24 cellular contexts compared by ENCODE assay signal in the genomic region with DNA sequence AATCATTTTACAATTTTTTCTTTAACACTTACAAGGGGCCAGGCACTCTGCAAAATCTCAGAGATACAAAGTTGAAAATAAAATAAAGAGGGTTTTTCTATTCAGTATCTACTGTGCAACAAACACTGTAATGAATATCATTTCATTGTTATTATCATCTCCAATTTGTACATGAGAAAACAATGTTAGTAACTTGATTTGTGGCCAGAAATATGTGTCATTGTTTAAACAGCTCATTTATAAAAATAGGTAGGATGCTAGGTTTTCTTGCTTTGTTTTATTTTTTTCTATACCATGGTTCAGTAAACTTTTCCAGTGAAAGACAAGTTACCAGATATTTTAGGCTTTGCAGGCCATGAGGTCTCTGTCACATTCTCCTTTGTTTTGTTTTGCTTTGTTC.
DNase-seq lines count a peak whose midpoint lies in the region; ATAC-seq, FAIRE-seq and TF ChIP-seq lines count a peak whose summit lies in the region.
"Had no signal": no experiment of that assay in that cellular context is flagged by ENCODE, and none has a peak within 500 bp of the region (broad histone marks: within the 10 kb centered on the region; RNA-seq: fewer than 3 reads in every experiment).

No MANE protein-coding gene starts in this region.

- H2BK12ac ChIP-seq in trophoblast cell (ENCODE audit: low read length): no peak overlapping the region

- H3K4me1 ChIP-seq in A549 (no peaks in the 10 kb centered on the region), trophoblast cell (ENCODE audit: control insufficient read depth in 1 of 2, insufficient read depth in 2 of 2, low read length in 2 of 2) (no peaks in the 10 kb centered on the region)
- H3K4me1 ChIP-seq: BE2C, BLaER1 had no signal

- no peak for TF ChIP-seq POLR2A in A549 (IDR thresholded peaks at IDR 0.05; ENCODE audit: low read length)

- H3K23ac ChIP-seq in trophoblast cell (ENCODE audit: low read length): no peak overlapping the region

- CTCF ChIA-PET in A549 (lab: Yijun Ruan, JAX): interaction anchor here (0.5 to 0.8 kb wide), 2 partner anchors 155 to 971 kb away, joined by 3 read pairs; no protein-coding TSS in a partner anchor

- H4K12ac ChIP-seq in trophoblast cell (ENCODE audit: low read depth, low read length): no peak overlapping the region

- ATAC-seq in A549: no peak
- ATAC-seq: GM12878 had no signal

- FAIRE-seq in A549 (lab: Jason Lieb, UNC) (peak; percentile 18), bronchial epithelial cell (lab: Jason Lieb, UNC) (no peak)
- FAIRE-seq: GM12878, GM12892, GM18507 had no signal

- no peak overlapping the region for H3K9ac ChIP-seq in trophoblast cell (ENCODE audit: low read length)
- H3K9ac ChIP-seq: BLaER1 had no signal

- H4K8ac ChIP-seq in trophoblast cell (ENCODE audit: low read depth, low read length): no peak overlapping the region

- no peak overlapping the region for H3K18ac ChIP-seq in trophoblast cell (ENCODE audit: low read length)

- H3K4me3 ChIP-seq in A549 (no peak overlapping the region), bronchial epithelial cell (ENCODE audit: low read depth, low read length) (no peak overlapping the region), trophoblast cell (ENCODE audit: low read depth, low read length) (no peak overlapping the region)
- H3K4me3 ChIP-seq: BLaER1, GM12878 had no signal

- no peak overlapping the region for H2AK5ac ChIP-seq in trophoblast cell (ENCODE audit: low read length)

- TF ChIP-seq CTCF in A549 (IDR thresholded peaks at IDR 0.05): no peak
- TF ChIP-seq CTCF in bronchial epithelial cell (IDR thresholded peaks at IDR 0.05; ENCODE audit: insufficient read depth, low read length, severe bottlenecking): no peak

- H3K79me1 ChIP-seq in trophoblast cell (ENCODE audit: low read length): peaks cover 2% of the 10 kb centered on the region

- no peak overlapping the region for H2AFZ ChIP-seq in trophoblast cell (ENCODE audit: insufficient read depth, low read length, poor library complexity)

- H3K4me2 ChIP-seq in A549: no peak overlapping the region
- H3K4me2 ChIP-seq in trophoblast cell (ENCODE audit: low read length): no peak overlapping the region
- H3K4me2 ChIP-seq: BLaER1 had no signal

- no peaks in the 10 kb centered on the region for H3K79me2 ChIP-seq in trophoblast cell (ENCODE audit: control insufficient read depth, insufficient read depth, low read length, poor library complexity)

- no peak for TF ChIP-seq RAD21 in A549 (conservative IDR thresholded peaks at IDR 0.05 in 1 of 2, IDR thresholded peaks at IDR 0.05 in 1 of 2)

- POLR2A ChIA-PET in A549 (lab: Yijun Ruan, JAX): no interaction called here

- no peak overlapping the region for H3K4ac ChIP-seq in trophoblast cell (ENCODE audit: low read depth, low read length)

- no peak for TF ChIP-seq EP300 in A549 (IDR thresholded peaks at IDR 0.05)

- H3K36me3 ChIP-seq in bronchial epithelial cell (ENCODE audit: control insufficient read depth, insufficient read depth, low read length) (no peaks in the 10 kb centered on the region), trophoblast cell (ENCODE audit: control insufficient read depth in 1 of 2, insufficient read depth in 2 of 2, low read length in 2 of 2) (no peaks in the 10 kb centered on the region)
- H3K36me3 ChIP-seq: BE2C, BLaER1 had no signal

- no peaks in the 10 kb centered on the region for H3K27me3 ChIP-seq in bronchial epithelial cell (ENCODE audit: control insufficient read depth, insufficient read depth, low read length)
- H3K27me3 ChIP-seq in trophoblast cell (ENCODE audit: insufficient read depth, low read length): no peaks in the 10 kb centered on the region
- H3K27me3 ChIP-seq: BE2C, BLaER1 had no signal

- H3K9me3 ChIP-seq in A549 (no peaks in the 10 kb centered on the region), trophoblast cell (ENCODE audit: insufficient read depth, low read depth, low read length) (no peaks in the 10 kb centered on the region)
- H3K9me3 ChIP-seq: BE2C, BLaER1 had no signal

- H2BK5ac ChIP-seq in trophoblast cell (ENCODE audit: low read depth, low read length, poor library complexity): no peak overlapping the region

- H3K27ac ChIP-seq in A549 (no peak overlapping the region), trophoblast cell (ENCODE audit: low read depth, low read length) (no peak overlapping the region)
- H3K27ac ChIP-seq: 22Rv1, BLaER1 had no signal

- H3K14ac ChIP-seq in trophoblast cell (ENCODE audit: low read length): no peak overlapping the region

- H2BK120ac ChIP-seq in trophoblast cell (ENCODE audit: insufficient read depth, low read length, poor library complexity): no peak overlapping the region

- DNase-seq in A549 (ENCODE audit: low read depth in 1 of 2, low spot score in 1 of 2) (no peak), bronchial epithelial cell (ENCODE audit: low read depth) (peak; percentile 13), trophoblast cell (no peak), dermis blood vessel endothelial cell (no peak)
- DNase-seq in activated naive CD4-positive, alpha-beta T cell treated with Interleukin-2 at 50 U/mL for 16 hours: no peak
- DNase-seq: ACHN; BE2C; C1 segment of cervical spinal cord; CD4-positive, alpha-beta memory T cell; CD4-positive, CD25-positive, alpha-beta regulatory T cell; CD8-positive, alpha-beta memory T cell; COR-L47; DMS 273 treated with DMSO at 0.1 percent for 48 hours; DMS153; DMS53; DMS79; DND-41; EL; GDM1 had no signal

- peak overlapping the region; percentile 37 for H4K91ac ChIP-seq in trophoblast cell (ENCODE audit: low read depth, low read length)

TF ChIP-seq in A549, 52 proteins besides CTCF, POLR2A, EP300 and RAD21:
- no peak for TF ChIP-seq HOXB5 (CRISPR knock-in tag; IDR thresholded peaks at IDR 0.05)
- no peak for TF ChIP-seq CEBPB (IDR thresholded peaks at IDR 0.05)
- no peak for TF ChIP-seq EHF (CRISPR knock-in tag; IDR thresholded peaks at IDR 0.05)
- TF ChIP-seq, protein P1, sequence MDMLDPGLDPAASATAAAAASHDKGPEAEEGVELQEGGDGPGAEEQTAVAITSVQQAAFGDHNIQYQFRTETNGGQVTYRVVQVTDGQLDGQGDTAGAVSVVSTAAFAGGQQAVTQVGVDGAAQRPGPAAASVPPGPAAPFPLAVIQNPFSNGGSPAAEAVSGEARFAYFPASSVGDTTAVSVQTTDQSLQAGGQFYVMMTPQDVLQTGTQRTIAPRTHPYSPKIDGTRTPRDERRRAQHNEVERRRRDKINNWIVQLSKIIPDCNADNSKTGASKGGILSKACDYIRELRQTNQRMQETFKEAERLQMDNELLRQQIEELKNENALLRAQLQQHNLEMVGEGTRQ (IDR thresholded peaks at IDR 0.05): no peak
- no peak for TF ChIP-seq TP53 (CRISPR knock-in tag; IDR thresholded peaks at IDR 0.05)
- TF ChIP-seq MAFK (IDR thresholded peaks at IDR 0.05; ENCODE audit: partially characterized antibody): no peak
- TF ChIP-seq, protein P2, sequence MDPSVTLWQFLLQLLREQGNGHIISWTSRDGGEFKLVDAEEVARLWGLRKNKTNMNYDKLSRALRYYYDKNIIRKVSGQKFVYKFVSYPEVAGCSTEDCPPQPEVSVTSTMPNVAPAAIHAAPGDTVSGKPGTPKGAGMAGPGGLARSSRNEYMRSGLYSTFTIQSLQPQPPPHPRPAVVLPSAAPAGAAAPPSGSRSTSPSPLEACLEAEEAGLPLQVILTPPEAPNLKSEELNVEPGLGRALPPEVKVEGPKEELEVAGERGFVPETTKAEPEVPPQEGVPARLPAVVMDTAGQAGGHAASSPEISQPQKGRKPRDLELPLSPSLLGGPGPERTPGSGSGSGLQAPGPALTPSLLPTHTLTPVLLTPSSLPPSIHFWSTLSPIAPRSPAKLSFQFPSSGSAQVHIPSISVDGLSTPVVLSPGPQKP (IDR thresholded peaks at IDR 0.05; ENCODE audit: low read depth, low read length): no peak
- no peak for TF ChIP-seq ZNF302 (CRISPR knock-in tag; IDR thresholded peaks at IDR 0.05)
- TF ChIP-seq, protein P3, sequence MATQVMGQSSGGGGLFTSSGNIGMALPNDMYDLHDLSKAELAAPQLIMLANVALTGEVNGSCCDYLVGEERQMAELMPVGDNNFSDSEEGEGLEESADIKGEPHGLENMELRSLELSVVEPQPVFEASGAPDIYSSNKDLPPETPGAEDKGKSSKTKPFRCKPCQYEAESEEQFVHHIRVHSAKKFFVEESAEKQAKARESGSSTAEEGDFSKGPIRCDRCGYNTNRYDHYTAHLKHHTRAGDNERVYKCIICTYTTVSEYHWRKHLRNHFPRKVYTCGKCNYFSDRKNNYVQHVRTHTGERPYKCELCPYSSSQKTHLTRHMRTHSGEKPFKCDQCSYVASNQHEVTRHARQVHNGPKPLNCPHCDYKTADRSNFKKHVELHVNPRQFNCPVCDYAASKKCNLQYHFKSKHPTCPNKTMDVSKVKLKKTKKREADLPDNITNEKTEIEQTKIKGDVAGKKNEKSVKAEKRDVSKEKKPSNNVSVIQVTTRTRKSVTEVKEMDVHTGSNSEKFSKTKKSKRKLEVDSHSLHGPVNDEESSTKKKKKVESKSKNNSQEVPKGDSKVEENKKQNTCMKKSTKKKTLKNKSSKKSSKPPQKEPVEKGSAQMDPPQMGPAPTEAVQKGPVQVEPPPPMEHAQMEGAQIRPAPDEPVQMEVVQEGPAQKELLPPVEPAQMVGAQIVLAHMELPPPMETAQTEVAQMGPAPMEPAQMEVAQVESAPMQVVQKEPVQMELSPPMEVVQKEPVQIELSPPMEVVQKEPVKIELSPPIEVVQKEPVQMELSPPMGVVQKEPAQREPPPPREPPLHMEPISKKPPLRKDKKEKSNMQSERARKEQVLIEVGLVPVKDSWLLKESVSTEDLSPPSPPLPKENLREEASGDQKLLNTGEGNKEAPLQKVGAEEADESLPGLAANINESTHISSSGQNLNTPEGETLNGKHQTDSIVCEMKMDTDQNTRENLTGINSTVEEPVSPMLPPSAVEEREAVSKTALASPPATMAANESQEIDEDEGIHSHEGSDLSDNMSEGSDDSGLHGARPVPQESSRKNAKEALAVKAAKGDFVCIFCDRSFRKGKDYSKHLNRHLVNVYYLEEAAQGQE (IDR thresholded peaks at IDR 0.05): no peak
